ENCODE assay signal across 8 cellular contexts in the genomic region with DNA sequence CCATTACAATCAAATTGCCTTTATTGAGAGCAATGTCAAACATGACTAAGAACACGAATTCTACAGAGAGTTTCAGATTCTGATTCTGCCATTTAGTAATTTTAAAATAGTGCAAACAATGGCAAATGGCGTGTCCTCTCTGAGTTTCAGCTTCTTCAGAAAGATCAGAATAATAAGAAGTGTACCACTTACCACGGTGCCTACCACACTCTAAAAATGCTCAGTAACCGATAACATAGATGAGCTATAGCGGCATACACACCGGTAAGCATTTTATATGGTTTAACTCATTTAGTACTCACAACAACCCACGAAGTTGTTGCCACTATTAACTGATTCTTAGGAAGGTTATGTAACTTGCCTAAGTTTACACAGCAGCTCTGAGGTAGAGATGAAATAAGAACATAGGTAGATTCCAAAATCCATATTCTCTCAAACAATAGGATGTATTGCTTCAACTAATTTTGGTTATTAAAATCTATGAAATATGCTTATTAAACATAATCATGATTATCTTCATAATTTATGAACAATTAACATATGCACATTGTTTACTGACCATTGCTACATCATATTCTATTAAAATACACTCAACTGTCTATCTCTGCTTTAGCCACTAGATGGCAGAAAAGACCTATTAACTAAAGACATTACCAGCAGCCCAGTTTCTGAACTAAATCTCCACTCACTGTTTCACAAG. TPM values are rescaled to one million over a fixed set of nuclear protein-coding genes. Genes with fewer than 3 reads are reported as not detected.
DNase-seq lines count a peak whose midpoint lies in the region; ATAC-seq and TF ChIP-seq lines count a peak whose summit lies in the region.

No MANE protein-coding gene starts in this region.

- in situ Hi-C loops in SK-MEL-5 (cut with HindIII; ENCODE audit: low pct_unique_long_range_greater_than_20kb, low sequenced_read_pairs), result no loop called here

- no peaks in the 10 kb centered on the region for H3K4me1 ChIP-seq in parathyroid adenoma

- H3K4me2 ChIP-seq in parathyroid adenoma (ENCODE audit: low read length), result no peak overlapping the region

- no peaks in the 10 kb centered on the region for H3K36me3 ChIP-seq in parathyroid adenoma (ENCODE audit: control insufficient read depth, insufficient read depth, low read length)

- no peaks in the 10 kb centered on the region for H3K79me2 ChIP-seq in parathyroid adenoma

- DNase-seq in AG09309 (ENCODE audit: low read depth), result peak; percentile 28
- peak; percentile 72 for DNase-seq in NAMALWA (ENCODE audit: low spot score)
- DNase-seq in SK-MEL-5 (ENCODE audit: low read depth, low spot score), result peak; percentile 82
- peak; percentile 76 for DNase-seq in fibroblast of mammary gland (ENCODE audit: low read depth)
- no peak for DNase-seq in activated CD4-positive, alpha-beta T cell treated with anti-CD3 and anti-CD28 coated beads, Interleukin-2, amount 50 U/mL, for 48 hours

- H3K27ac ChIP-seq in parathyroid adenoma, result no peak overlapping the region

- H3K27me3 ChIP-seq in parathyroid adenoma (ENCODE audit: control insufficient read depth, insufficient read depth, low read length), result no peaks in the 10 kb centered on the region

- H2AFZ ChIP-seq in parathyroid adenoma, result no peak overlapping the region

- no peak overlapping the region for H3K9ac ChIP-seq in parathyroid adenoma

- H3K4me3 ChIP-seq in AG09309 (ENCODE audit: control insufficient read depth, low read depth, low read length) (no peak overlapping the region), fibroblast of mammary gland (ENCODE audit: control insufficient read depth, low read depth, low read length) (no peak overlapping the region), parathyroid adenoma (ENCODE audit: low read depth, low read length) (no peak overlapping the region)

- H3K9me3 ChIP-seq in parathyroid adenoma (ENCODE audit: control insufficient read depth, low read length), result no peaks in the 10 kb centered on the region

- ATAC-seq in GM18498 (IDR thresholded peaks at IDR 0.05; ENCODE audit: unreplicated experiment) (peak; percentile 93), HG02759 (IDR thresholded peaks at IDR 0.05; ENCODE audit: unreplicated experiment) (peak; percentile 94)

- TF ChIP-seq CTCF in AG09309 (IDR thresholded peaks at IDR 0.05; ENCODE audit: control insufficient read depth, insufficient read depth, low read depth, low read length, missing control alignments) (peak; percentile 53), fibroblast of mammary gland (conservative IDR thresholded peaks at IDR 0.05; ENCODE audit: control insufficient read depth, insufficient read depth, low read depth, low read length) (peak; percentile 83), parathyroid adenoma (IDR thresholded peaks at IDR 0.05) (peak; percentile 77)

RNA-seq across cellular contexts. Expression of gene SLC6A15, which starts 38.3 kb away (rescaled TPM):
- total RNA-seq in SK-MEL-5 (2014; rRNA removed; shearing (Covaris generic)), result 101 and 103 TPM in 2 replicates
- 47.4 TPM in 2 replicates for polyA plus RNA-seq in SK-MEL-5 (2015; cell fraction: cytosol; rRNA removed)
- polyA plus RNA-seq in SK-MEL-5 (2015; cell fraction: nucleus; rRNA removed), result 35.2 and 35.4 TPM in 2 replicates

Comparison
In these comparisons a context has a peak if more than half of its experiments do, and no peak if none do; other contexts are left out.
1. DNase-seq: peak in AG09309 (single experiment), NAMALWA (single experiment), SK-MEL-5 (single experiment) and fibroblast of mammary gland (single experiment); none in activated CD4-positive, alpha-beta T cell treated with anti-CD3 and anti-CD28 coated beads, Interleukin-2, amount 50 U/mL, for 48 hours (0 of 2).
2. Peak in every context shown above with its lines, with median percentiles within 50 percentile points of each other: CTCF ChIP-seq.